Comparison of ENCODE assay signal across 8 cellular contexts in genomic region chr16:48366165-48367093, GRCh38. TPM values are rescaled to one million over a fixed set of nuclear protein-coding genes. Genes with fewer than 3 reads are reported as not detected.
DNase-seq lines count a peak whose midpoint lies in the region; ATAC-seq and TF ChIP-seq lines count a peak whose summit lies in the region.

No MANE protein-coding gene starts in this region.

- H3K27ac Mint-ChIP-seq in mesothelial cell of epicardium = peak overlapping the region; percentile 80

- peak overlapping the region; percentile 68 for H3K4me3 ChIP-seq in WI38 (ENCODE audit: low read depth, low read length)
- peak overlapping the region; percentile 72 for H3K4me3 ChIP-seq in effector memory CD4-positive, alpha-beta T cell (ENCODE audit: insufficient read depth, low read depth, low read length, poor library complexity, severe bottlenecking)

- H3K36me3 ChIP-seq in effector memory CD4-positive, alpha-beta T cell (ENCODE audit: control insufficient read depth, insufficient read depth, low read length) = no peaks in the 10 kb centered on the region

- peak; percentile 60 for ATAC-seq in HG02642 (IDR thresholded peaks at IDR 0.05; ENCODE audit: poor library complexity, unreplicated experiment)

- H3K27ac ChIP-seq in effector memory CD4-positive, alpha-beta T cell (ENCODE audit: insufficient read depth, low read length, poor library complexity, severe bottlenecking) = peak overlapping the region; percentile 78

- H3K27me3 Mint-ChIP-seq in mesothelial cell of epicardium (ENCODE audit: low read depth) = no peaks in the 10 kb centered on the region

- H3K4me1 ChIP-seq in effector memory CD4-positive, alpha-beta T cell (ENCODE audit: control insufficient read depth, insufficient read depth, low read length, poor library complexity, severe bottlenecking) = peaks cover 12% of the 10 kb centered on the region

- DNase-seq in activated gamma-delta T cell treated with Interleukin-2 at 50 U/mL for 16 hours = peak; percentile 30
- no peak for DNase-seq in activated gamma-delta T cell (lab: John Stamatoyannopoulos, UW)
- DNase-seq in NAMALWA (ENCODE audit: low spot score) = peak; percentile 86
- peak; percentile 12 to 22 (median 17) for DNase-seq in effector memory CD4-positive, alpha-beta T cell
- no peak for DNase-seq in mesothelial cell of epicardium (ENCODE audit: low spot score in 2 of 2, unreplicated experiment in 2 of 2)
- DNase-seq in superior temporal gyrus (ENCODE audit: extremely low spot score) = peak; percentile 62

- H3K9me3 ChIP-seq in effector memory CD4-positive, alpha-beta T cell (ENCODE audit: control insufficient read depth, low read length) = no peaks in the 10 kb centered on the region

- no peak for TF ChIP-seq CTCF in WI38 (IDR thresholded peaks at IDR 0.05; ENCODE audit: low read depth, low read length)
- TF ChIP-seq CTCF in mesothelial cell of epicardium (IDR thresholded peaks at IDR 0.05; ENCODE audit: unreplicated experiment) = no peak

- H3K4me1 Mint-ChIP-seq in mesothelial cell of epicardium = peaks cover 54% of the 10 kb centered on the region

- no peaks in the 10 kb centered on the region for H3K9me3 Mint-ChIP-seq in mesothelial cell of epicardium

- peak overlapping the region; percentile 61 for H3K4me3 Mint-ChIP-seq in mesothelial cell of epicardium

- H3K36me3 Mint-ChIP-seq in mesothelial cell of epicardium = no peaks in the 10 kb centered on the region

- H3K27me3 ChIP-seq in effector memory CD4-positive, alpha-beta T cell (replicated peaks; ENCODE audit: control insufficient read depth, insufficient read depth, low read length, poor library complexity, severe bottlenecking) = no peaks in the 10 kb centered on the region

RNA-seq across cellular contexts. Expression of gene SIAH1, which starts 18.8 kb away (rescaled TPM):
- total RNA-seq in mesothelial cell of epicardium = 41.5 to 44.0 TPM (median 43.8 TPM) in 3 replicates

Comparison
In these comparisons a context has a peak if more than half of its experiments do, and no peak if none do; other contexts are left out.
1. DNase-seq: peak in activated gamma-delta T cell treated with Interleukin-2 at 50 U/mL for 16 hours (single experiment), NAMALWA (single experiment), effector memory CD4-positive, alpha-beta T cell (3 of 3) and superior temporal gyrus (single experiment); none in activated gamma-delta T cell (single experiment) and mesothelial cell of epicardium (0 of 2).